ENCODE assay signal across 1 cellular context in the genomic region with DNA sequence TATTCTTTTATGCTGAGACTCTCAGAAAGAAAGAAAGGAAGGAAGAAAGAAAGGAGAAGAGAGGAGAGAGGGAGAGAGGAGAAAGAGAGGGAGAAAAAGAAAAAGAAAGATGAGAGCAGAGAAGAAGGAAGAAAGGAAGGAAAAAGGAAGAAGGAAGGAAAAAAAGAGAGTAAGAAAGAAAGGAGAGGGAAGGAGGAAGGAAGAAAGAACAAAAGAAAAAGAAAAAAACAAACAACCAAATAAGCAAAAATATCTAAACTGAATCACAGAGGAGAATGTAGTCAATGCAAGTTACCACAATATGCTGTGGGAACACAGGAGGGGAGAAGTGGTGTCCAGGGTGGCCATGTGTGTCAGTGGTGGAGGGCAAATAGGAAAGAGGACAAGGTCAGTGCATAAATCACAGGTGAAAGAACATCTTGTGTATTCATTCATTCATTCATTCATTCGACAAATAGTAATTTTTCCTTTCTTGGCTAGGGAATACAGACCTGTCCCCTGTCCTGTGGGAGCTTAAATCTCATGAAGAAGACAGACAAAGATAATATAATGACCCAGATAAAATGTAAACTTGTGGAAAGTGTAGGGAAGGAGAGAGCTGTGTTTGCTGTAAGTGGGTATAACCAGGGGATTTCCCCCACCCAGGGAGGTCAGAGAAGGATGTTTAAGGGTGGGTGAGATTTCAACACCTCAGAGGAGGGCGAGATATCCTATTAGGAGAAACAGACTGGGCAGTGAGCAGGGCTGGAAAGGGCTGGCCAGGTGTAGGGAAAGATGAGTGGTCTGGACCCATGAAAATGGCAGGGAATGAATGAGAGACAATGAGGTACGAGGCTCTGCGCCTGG.
A peak's percentile ranks its signal among the peaks of the same experiment; 100 is the strongest.
TF ChIP-seq lines count a peak whose summit lies in the region.

No MANE protein-coding gene starts in this region.

TF ChIP-seq in K562, 482 proteins besides CTCF, POLR2A, EP300 and RAD21 (continues in another document):
- no peak for TF ChIP-seq TRIM24 (IDR thresholded peaks at IDR 0.05)
- no peak for TF ChIP-seq THRAP3 (IDR thresholded peaks at IDR 0.05; ENCODE audit: borderline replicate concordance)
- TF ChIP-seq OTX1 (CRISPR knock-in tag; IDR thresholded peaks at IDR 0.05): no peak
- no peak for TF ChIP-seq PRPF4 (IDR thresholded peaks at IDR 0.05; ENCODE audit: insufficient read depth, low read depth, low read length, poor library complexity, severe bottlenecking)
- TF ChIP-seq JUN (IDR thresholded peaks at IDR 0.05; ENCODE audit: borderline replicate concordance, low read depth, low read length): no peak
- TF ChIP-seq JUN (CRISPR knock-in tag; IDR thresholded peaks at IDR 0.05; ENCODE audit: borderline replicate concordance): no peak
- TF ChIP-seq, protein P1, sequence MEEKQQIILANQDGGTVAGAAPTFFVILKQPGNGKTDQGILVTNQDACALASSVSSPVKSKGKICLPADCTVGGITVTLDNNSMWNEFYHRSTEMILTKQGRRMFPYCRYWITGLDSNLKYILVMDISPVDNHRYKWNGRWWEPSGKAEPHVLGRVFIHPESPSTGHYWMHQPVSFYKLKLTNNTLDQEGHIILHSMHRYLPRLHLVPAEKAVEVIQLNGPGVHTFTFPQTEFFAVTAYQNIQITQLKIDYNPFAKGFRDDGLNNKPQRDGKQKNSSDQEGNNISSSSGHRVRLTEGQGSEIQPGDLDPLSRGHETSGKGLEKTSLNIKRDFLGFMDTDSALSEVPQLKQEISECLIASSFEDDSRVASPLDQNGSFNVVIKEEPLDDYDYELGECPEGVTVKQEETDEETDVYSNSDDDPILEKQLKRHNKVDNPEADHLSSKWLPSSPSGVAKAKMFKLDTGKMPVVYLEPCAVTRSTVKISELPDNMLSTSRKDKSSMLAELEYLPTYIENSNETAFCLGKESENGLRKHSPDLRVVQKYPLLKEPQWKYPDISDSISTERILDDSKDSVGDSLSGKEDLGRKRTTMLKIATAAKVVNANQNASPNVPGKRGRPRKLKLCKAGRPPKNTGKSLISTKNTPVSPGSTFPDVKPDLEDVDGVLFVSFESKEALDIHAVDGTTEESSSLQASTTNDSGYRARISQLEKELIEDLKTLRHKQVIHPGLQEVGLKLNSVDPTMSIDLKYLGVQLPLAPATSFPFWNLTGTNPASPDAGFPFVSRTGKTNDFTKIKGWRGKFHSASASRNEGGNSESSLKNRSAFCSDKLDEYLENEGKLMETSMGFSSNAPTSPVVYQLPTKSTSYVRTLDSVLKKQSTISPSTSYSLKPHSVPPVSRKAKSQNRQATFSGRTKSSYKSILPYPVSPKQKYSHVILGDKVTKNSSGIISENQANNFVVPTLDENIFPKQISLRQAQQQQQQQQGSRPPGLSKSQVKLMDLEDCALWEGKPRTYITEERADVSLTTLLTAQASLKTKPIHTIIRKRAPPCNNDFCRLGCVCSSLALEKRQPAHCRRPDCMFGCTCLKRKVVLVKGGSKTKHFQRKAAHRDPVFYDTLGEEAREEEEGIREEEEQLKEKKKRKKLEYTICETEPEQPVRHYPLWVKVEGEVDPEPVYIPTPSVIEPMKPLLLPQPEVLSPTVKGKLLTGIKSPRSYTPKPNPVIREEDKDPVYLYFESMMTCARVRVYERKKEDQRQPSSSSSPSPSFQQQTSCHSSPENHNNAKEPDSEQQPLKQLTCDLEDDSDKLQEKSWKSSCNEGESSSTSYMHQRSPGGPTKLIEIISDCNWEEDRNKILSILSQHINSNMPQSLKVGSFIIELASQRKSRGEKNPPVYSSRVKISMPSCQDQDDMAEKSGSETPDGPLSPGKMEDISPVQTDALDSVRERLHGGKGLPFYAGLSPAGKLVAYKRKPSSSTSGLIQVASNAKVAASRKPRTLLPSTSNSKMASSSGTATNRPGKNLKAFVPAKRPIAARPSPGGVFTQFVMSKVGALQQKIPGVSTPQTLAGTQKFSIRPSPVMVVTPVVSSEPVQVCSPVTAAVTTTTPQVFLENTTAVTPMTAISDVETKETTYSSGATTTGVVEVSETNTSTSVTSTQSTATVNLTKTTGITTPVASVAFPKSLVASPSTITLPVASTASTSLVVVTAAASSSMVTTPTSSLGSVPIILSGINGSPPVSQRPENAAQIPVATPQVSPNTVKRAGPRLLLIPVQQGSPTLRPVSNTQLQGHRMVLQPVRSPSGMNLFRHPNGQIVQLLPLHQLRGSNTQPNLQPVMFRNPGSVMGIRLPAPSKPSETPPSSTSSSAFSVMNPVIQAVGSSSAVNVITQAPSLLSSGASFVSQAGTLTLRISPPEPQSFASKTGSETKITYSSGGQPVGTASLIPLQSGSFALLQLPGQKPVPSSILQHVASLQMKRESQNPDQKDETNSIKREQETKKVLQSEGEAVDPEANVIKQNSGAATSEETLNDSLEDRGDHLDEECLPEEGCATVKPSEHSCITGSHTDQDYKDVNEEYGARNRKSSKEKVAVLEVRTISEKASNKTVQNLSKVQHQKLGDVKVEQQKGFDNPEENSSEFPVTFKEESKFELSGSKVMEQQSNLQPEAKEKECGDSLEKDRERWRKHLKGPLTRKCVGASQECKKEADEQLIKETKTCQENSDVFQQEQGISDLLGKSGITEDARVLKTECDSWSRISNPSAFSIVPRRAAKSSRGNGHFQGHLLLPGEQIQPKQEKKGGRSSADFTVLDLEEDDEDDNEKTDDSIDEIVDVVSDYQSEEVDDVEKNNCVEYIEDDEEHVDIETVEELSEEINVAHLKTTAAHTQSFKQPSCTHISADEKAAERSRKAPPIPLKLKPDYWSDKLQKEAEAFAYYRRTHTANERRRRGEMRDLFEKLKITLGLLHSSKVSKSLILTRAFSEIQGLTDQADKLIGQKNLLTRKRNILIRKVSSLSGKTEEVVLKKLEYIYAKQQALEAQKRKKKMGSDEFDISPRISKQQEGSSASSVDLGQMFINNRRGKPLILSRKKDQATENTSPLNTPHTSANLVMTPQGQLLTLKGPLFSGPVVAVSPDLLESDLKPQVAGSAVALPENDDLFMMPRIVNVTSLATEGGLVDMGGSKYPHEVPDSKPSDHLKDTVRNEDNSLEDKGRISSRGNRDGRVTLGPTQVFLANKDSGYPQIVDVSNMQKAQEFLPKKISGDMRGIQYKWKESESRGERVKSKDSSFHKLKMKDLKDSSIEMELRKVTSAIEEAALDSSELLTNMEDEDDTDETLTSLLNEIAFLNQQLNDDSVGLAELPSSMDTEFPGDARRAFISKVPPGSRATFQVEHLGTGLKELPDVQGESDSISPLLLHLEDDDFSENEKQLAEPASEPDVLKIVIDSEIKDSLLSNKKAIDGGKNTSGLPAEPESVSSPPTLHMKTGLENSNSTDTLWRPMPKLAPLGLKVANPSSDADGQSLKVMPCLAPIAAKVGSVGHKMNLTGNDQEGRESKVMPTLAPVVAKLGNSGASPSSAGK (IDR thresholded peaks at IDR 0.05): peak; percentile 22; the same call in 1 of the 2 replicates
- peak; percentile 95 for TF ChIP-seq ZNF512 (tag; IDR thresholded peaks at IDR 0.05)
- TF ChIP-seq E2F6 (IDR thresholded peaks at IDR 0.05; ENCODE audit: borderline replicate concordance in 1 of 2, extremely low read depth in 1 of 2, insufficient read depth in 1 of 2, insufficient read length in 1 of 2, low read depth in 1 of 2, low read length in 1 of 2, poor library complexity in 1 of 2, severe bottlenecking in 1 of 2): no peak
- no peak for TF ChIP-seq GTF2E2 (tag; IDR thresholded peaks at IDR 0.05)
- no peak for TF ChIP-seq NR1H2 (CRISPR knock-in tag; IDR thresholded peaks at IDR 0.05)
- no peak for TF ChIP-seq ZNF584 (CRISPR knock-in tag; IDR thresholded peaks at IDR 0.05; ENCODE audit: low read depth)
- TF ChIP-seq ID3 (CRISPR knock-in tag; IDR thresholded peaks at IDR 0.05): no peak
- no peak for TF ChIP-seq ID3 (tag; IDR thresholded peaks at IDR 0.05)
- no peak for TF ChIP-seq ARHGAP35 (IDR thresholded peaks at IDR 0.05; ENCODE audit: partially characterized antibody)
- no peak for TF ChIP-seq TBL1XR1 (IDR thresholded peaks at IDR 0.05; ENCODE audit: low read length in 2 of 2)
- no peak for TF ChIP-seq YBX1 (IDR thresholded peaks at IDR 0.05)
- TF ChIP-seq, protein P2, sequence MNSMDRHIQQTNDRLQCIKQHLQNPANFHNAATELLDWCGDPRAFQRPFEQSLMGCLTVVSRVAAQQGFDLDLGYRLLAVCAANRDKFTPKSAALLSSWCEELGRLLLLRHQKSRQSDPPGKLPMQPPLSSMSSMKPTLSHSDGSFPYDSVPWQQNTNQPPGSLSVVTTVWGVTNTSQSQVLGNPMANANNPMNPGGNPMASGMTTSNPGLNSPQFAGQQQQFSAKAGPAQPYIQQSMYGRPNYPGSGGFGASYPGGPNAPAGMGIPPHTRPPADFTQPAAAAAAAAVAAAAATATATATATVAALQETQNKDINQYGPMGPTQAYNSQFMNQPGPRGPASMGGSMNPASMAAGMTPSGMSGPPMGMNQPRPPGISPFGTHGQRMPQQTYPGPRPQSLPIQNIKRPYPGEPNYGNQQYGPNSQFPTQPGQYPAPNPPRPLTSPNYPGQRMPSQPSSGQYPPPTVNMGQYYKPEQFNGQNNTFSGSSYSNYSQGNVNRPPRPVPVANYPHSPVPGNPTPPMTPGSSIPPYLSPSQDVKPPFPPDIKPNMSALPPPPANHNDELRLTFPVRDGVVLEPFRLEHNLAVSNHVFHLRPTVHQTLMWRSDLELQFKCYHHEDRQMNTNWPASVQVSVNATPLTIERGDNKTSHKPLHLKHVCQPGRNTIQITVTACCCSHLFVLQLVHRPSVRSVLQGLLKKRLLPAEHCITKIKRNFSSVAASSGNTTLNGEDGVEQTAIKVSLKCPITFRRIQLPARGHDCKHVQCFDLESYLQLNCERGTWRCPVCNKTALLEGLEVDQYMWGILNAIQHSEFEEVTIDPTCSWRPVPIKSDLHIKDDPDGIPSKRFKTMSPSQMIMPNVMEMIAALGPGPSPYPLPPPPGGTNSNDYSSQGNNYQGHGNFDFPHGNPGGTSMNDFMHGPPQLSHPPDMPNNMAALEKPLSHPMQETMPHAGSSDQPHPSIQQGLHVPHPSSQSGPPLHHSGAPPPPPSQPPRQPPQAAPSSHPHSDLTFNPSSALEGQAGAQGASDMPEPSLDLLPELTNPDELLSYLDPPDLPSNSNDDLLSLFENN (IDR thresholded peaks at IDR 0.05; ENCODE audit: low read depth in 2 of 2, low read length in 2 of 2): no peak
- no peak for TF ChIP-seq ZNF324 (CRISPR knock-in tag; IDR thresholded peaks at IDR 0.05)
- TF ChIP-seq CUX1 (CRISPR knock-in tag; IDR thresholded peaks at IDR 0.05): no peak
- TF ChIP-seq JUND (IDR thresholded peaks at IDR 0.05; ENCODE audit: borderline replicate concordance, low read depth, low read length): no peak
- TF ChIP-seq JUND (tag; IDR thresholded peaks at IDR 0.05; ENCODE audit: borderline replicate concordance, low read depth, low read length): no peak
- TF ChIP-seq, protein P3, sequence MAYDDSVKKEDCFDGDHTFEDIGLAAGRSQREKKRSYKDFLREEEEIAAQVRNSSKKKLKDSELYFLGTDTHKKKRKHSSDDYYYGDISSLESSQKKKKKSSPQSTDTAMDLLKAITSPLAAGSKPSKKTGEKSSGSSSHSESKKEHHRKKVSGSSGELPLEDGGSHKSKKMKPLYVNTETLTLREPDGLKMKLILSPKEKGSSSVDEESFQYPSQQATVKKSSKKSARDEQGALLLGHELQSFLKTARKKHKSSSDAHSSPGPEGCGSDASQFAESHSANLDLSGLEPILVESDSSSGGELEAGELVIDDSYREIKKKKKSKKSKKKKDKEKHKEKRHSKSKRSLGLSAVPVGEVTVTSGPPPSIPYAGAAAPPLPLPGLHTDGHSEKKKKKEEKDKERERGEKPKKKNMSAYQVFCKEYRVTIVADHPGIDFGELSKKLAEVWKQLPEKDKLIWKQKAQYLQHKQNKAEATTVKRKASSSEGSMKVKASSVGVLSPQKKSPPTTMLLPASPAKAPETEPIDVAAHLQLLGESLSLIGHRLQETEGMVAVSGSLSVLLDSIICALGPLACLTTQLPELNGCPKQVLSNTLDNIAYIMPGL (CRISPR knock-in tag; IDR thresholded peaks at IDR 0.05): no peak
